ENCODE assay signal across 37 cellular contexts in the genomic region with DNA sequence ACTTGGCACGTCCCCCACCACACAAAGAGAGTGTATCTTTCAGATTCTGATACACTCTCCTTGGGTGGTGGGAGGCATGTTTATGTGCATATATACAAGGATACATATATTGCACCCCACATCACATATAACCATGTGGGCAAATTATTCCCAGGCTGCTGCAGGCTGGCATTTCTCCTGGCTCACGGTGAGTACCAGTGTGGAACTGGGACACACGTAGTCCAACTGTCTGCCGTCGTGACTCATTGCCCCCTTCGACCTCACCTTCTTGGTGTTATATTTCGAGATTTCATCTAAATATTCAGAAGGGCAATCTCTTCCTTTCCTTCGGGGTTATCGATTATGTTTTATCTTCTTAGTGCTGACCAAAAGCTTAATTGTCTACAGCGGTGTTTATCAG. TPM values are rescaled to one million over a fixed set of nuclear protein-coding genes. Genes with fewer than 3 reads are reported as not detected.
"Had no signal": no experiment of that assay in that cellular context is flagged by ENCODE, and none has a peak within 500 bp of the region (broad histone marks: within the 10 kb centered on the region; RNA-seq: fewer than 3 reads in every experiment).

No MANE protein-coding gene starts in this region.

- H3K36me3 Mint-ChIP-seq: activated CD8-positive, alpha-beta memory T cell treated with anti-CD3 and anti-CD28 coated beads, Interleukin-2, amount 10 ng/mL, durations not matched to agents 7 days and 5 days; activated naive CD4-positive, alpha-beta T cell treated with anti-CD3 and anti-CD28 coated beads, Interleukin-2, amount 10 ng/mL, durations not matched to agents 7 days and 5 days; activated naive CD4-positive, alpha-beta T cell treated with anti-CD3 and anti-CD28 coated beads, Interleukin-2, amount 50 U/mL, for 24 hours; activated naive CD8-positive, alpha-beta T cell; activated naive CD8-positive, alpha-beta T cell treated with anti-CD3 and anti-CD28 coated beads, Interleukin-2, amount 10 ng/mL, durations not matched to agents 7 days and 5 days had no signal

- H3K27me3 Mint-ChIP-seq: activated B cell treated with CpG ODN at 0.5 μM for 24 hours; activated CD4-positive, alpha-beta memory T cell treated with anti-CD3 and anti-CD28 coated beads, Interleukin-2, amount 10 ng/mL, durations not matched to agents 7 days and 5 days; activated CD4-positive, alpha-beta T cell treated with anti-CD3 and anti-CD28 coated beads for 36 hours; activated CD4-positive, alpha-beta T cell treated with anti-CD3 and anti-CD28 coated beads, Interleukin-2, amount 10 ng/mL, durations not matched to agents 7 days and 5 days; activated CD8-positive, alpha-beta memory T cell treated with anti-CD3 and anti-CD28 coated beads, Interleukin-2, amount 10 ng/mL, durations not matched to agents 7 days and 5 days; activated naive CD4-positive, alpha-beta T cell treated with anti-CD3 and anti-CD28 coated beads, Interleukin-2, amount 10 ng/mL, durations not matched to agents 7 days and 5 days; activated naive CD8-positive, alpha-beta T cell treated with anti-CD3 and anti-CD28 coated beads, Interleukin-2, amount 10 ng/mL, durations not matched to agents 7 days and 5 days; activated T-cell treated with anti-CD3 and anti-CD28 coated beads, Interleukin-2, amount 50 U/mL, for 24 hours had no signal

- H3K4me3 ChIP-seq: adrenal gland, body of pancreas, breast epithelium, colonic mucosa had no signal

- H3K4me1 Mint-ChIP-seq: activated CD4-positive, alpha-beta memory T cell treated with anti-CD3 and anti-CD28 coated beads, Interleukin-2, amount 10 ng/mL, durations not matched to agents 7 days and 5 days; activated CD4-positive, alpha-beta T cell treated with anti-CD3 and anti-CD28 coated beads for 36 hours; activated CD4-positive, alpha-beta T cell treated with anti-CD3 and anti-CD28 coated beads, Interleukin-2, amount 10 ng/mL, durations not matched to agents 7 days and 5 days; activated CD8-positive, alpha-beta memory T cell treated with anti-CD3 and anti-CD28 coated beads, Interleukin-2, amount 10 ng/mL, durations not matched to agents 7 days and 5 days; activated naive CD4-positive, alpha-beta T cell treated with anti-CD3 and anti-CD28 coated beads, Interleukin-2, amount 10 ng/mL, durations not matched to agents 7 days and 5 days; activated naive CD4-positive, alpha-beta T cell treated with anti-CD3 and anti-CD28 coated beads, Interleukin-2, amount 50 U/mL, for 24 hours; activated naive CD8-positive, alpha-beta T cell treated with anti-CD3 and anti-CD28 coated beads, Interleukin-2, amount 10 ng/mL, durations not matched to agents 7 days and 5 days had no signal

- DNase-seq: activated B cell treated with CpG ODN at 0.5 μM for 24 hours; activated CD4-positive, alpha-beta memory T cell treated with anti-CD3 and anti-CD28 coated beads, Interleukin-2, amount 10 ng/mL, durations not matched to agents 7 days and 5 days; activated CD4-positive, alpha-beta T cell treated with anti-CD3 and anti-CD28 coated beads for 1 hour; activated CD4-positive, alpha-beta T cell treated with anti-CD3 and anti-CD28 coated beads for 36 hours; activated CD4-positive, alpha-beta T cell treated with anti-CD3 and anti-CD28 coated beads for 48 hours; activated CD4-positive, alpha-beta T cell treated with anti-CD3 and anti-CD28 coated beads, Interleukin-2, amount 10 ng/mL, durations not matched to agents 7 days and 5 days; activated CD4-positive, alpha-beta T cell treated with anti-CD3 and anti-CD28 coated beads, Interleukin-2, amount 50 U/mL, for 48 hours; activated CD8-positive, alpha-beta memory T cell treated with anti-CD3 and anti-CD28 coated beads for 24 hours; activated CD8-positive, alpha-beta memory T cell treated with anti-CD3 and anti-CD28 coated beads, Interleukin-2, amount 10 ng/mL, durations not matched to agents 7 days and 5 days; activated CD8-positive, alpha-beta memory T cell treated with anti-CD3 and anti-CD28 coated beads, Interleukin-2, amount 50 U/mL, for 48 hours; activated CD8-positive, alpha-beta T cell treated with anti-CD3 and anti-CD28 coated beads, Interleukin-2, amount 10 ng/mL, durations not matched to agents 7 days and 5 days; activated effector memory CD4-positive, alpha-beta T cell treated with Interleukin-2 at 50 U/mL for 16 hours; activated gamma-delta T cell; activated naive CD4-positive, alpha-beta T cell treated with anti-CD3 and anti-CD28 coated beads, Interleukin-2, amount 10 ng/mL, durations not matched to agents 7 days and 5 days; activated naive CD4-positive, alpha-beta T cell treated with Interleukin-2 at 50 U/mL for 16 hours; activated naive CD8-positive, alpha-beta T cell treated with anti-CD3 and anti-CD28 coated beads, Interleukin-2, amount 10 ng/mL, durations not matched to agents 7 days and 5 days; activated T-cell treated with anti-CD3 and anti-CD28 coated beads, Interleukin-2, amount 50 U/mL, for 24 hours; activated T-cell treated with anti-CD3 and anti-CD28 coated beads, Interleukin-2, amount 50 U/mL, for 48 hours; adrenal gland; amniotic stem cell; aorta; body of pancreas; brain microvascular endothelial cell; central memory CD4-positive, alpha-beta T cell; cerebellar nuclear complex; colonic mucosa; T-helper 2 cell; T-helper 9 cell had no signal

- H3K4me3 Mint-ChIP-seq: activated B cell treated with CpG ODN at 0.5 μM for 24 hours; activated CD4-positive, alpha-beta memory T cell treated with anti-CD3 and anti-CD28 coated beads, Interleukin-2, amount 10 ng/mL, durations not matched to agents 7 days and 5 days; activated CD4-positive, alpha-beta T cell treated with anti-CD3 and anti-CD28 coated beads for 36 hours; activated CD4-positive, alpha-beta T cell treated with anti-CD3 and anti-CD28 coated beads, Interleukin-2, amount 10 ng/mL, durations not matched to agents 7 days and 5 days; activated CD8-positive, alpha-beta memory T cell treated with anti-CD3 and anti-CD28 coated beads, Interleukin-2, amount 10 ng/mL, durations not matched to agents 7 days and 5 days; activated CD8-positive, alpha-beta T cell treated with anti-CD3 and anti-CD28 coated beads, Interleukin-2, amount 10 ng/mL, durations not matched to agents 7 days and 5 days; activated naive CD4-positive, alpha-beta T cell treated with anti-CD3 and anti-CD28 coated beads, Interleukin-2, amount 10 ng/mL, durations not matched to agents 7 days and 5 days; activated naive CD4-positive, alpha-beta T cell treated with anti-CD3 and anti-CD28 coated beads, Interleukin-2, amount 50 U/mL, for 24 hours; activated naive CD8-positive, alpha-beta T cell; activated naive CD8-positive, alpha-beta T cell treated with anti-CD3 and anti-CD28 coated beads, Interleukin-2, amount 10 ng/mL, durations not matched to agents 7 days and 5 days; activated T-cell treated with anti-CD3 and anti-CD28 coated beads, Interleukin-2, amount 50 U/mL, for 24 hours; T-helper 1 cell treated with Interleukin-12 subunit alpha and Interleukin-12 subunit beta and Interleukin-4 antibody, amounts not matched to agents 30 μg/mL and 1 μg/mL, for 36 hours; T-helper 2 cell treated with Interferon-gamma antibody and Interleukin-4, amounts not matched to agents 5 μg/mL and 100 μg/mL, for 36 hours had no signal

- H3K4me1 ChIP-seq: adrenal gland, body of pancreas, breast epithelium, colonic mucosa had no signal

- ATAC-seq: activated CD4-positive, alpha-beta T cell treated with anti-CD3 and anti-CD28 coated beads for 36 hours; activated CD4-positive, CD25-positive, alpha-beta regulatory T cell treated with anti-CD3 and anti-CD28 coated beads, Interleukin-2, amount 50 U/mL, for 24 hours; activated CD8-positive, alpha-beta memory T cell treated with anti-CD3 and anti-CD28 coated beads, Interleukin-2, amount 10 ng/mL, durations not matched to agents 7 days and 5 days; activated CD8-positive, alpha-beta T cell treated with anti-CD3 and anti-CD28 coated beads, Interleukin-2, amount 10 ng/mL, durations not matched to agents 7 days and 5 days; body of pancreas had no signal

- H3K27ac Mint-ChIP-seq: activated B cell treated with CpG ODN at 0.5 μM for 24 hours; activated CD4-positive, alpha-beta memory T cell treated with anti-CD3 and anti-CD28 coated beads, Interleukin-2, amount 10 ng/mL, durations not matched to agents 7 days and 5 days; activated CD4-positive, alpha-beta T cell treated with anti-CD3 and anti-CD28 coated beads for 36 hours; activated CD4-positive, alpha-beta T cell treated with anti-CD3 and anti-CD28 coated beads, Interleukin-2, amount 10 ng/mL, durations not matched to agents 7 days and 5 days; activated CD8-positive, alpha-beta memory T cell treated with anti-CD3 and anti-CD28 coated beads, Interleukin-2, amount 10 ng/mL, durations not matched to agents 7 days and 5 days; activated CD8-positive, alpha-beta T cell treated with anti-CD3 and anti-CD28 coated beads, Interleukin-2, amount 10 ng/mL, durations not matched to agents 7 days and 5 days; activated naive CD4-positive, alpha-beta T cell treated with anti-CD3 and anti-CD28 coated beads, Interleukin-2, amount 10 ng/mL, durations not matched to agents 7 days and 5 days; activated naive CD4-positive, alpha-beta T cell treated with anti-CD3 and anti-CD28 coated beads, Interleukin-2, amount 50 U/mL, for 24 hours; activated naive CD8-positive, alpha-beta T cell; activated naive CD8-positive, alpha-beta T cell treated with anti-CD3 and anti-CD28 coated beads, Interleukin-2, amount 10 ng/mL, durations not matched to agents 7 days and 5 days; activated T-cell treated with anti-CD3 and anti-CD28 coated beads, Interleukin-2, amount 50 U/mL, for 24 hours; activated T-helper 2 cell treated with anti-CD3 and anti-CD28 coated beads, Interferon-gamma antibody, Interleukin-2, Interleukin-4, amounts not matched to agents 10 μg/mL and 5 μg/mL and 100 μg/mL, durations not matched to agents 14 hours and 24 hours and 36 hours; T-helper 1 cell treated with Interleukin-12 subunit alpha and Interleukin-12 subunit beta and Interleukin-4 antibody, amounts not matched to agents 30 μg/mL and 1 μg/mL, for 36 hours; T-helper 2 cell treated with Interferon-gamma antibody and Interleukin-4, amounts not matched to agents 5 μg/mL and 100 μg/mL, for 36 hours had no signal

- H3K9me3 ChIP-seq: adrenal gland, colonic mucosa had no signal

- H3K36me3 ChIP-seq: adrenal gland, brain microvascular endothelial cell, breast epithelium, colonic mucosa had no signal

- FAIRE-seq: astrocyte, TTC549 had no signal

- H3K27me3 ChIP-seq: adrenal gland, body of pancreas, brain microvascular endothelial cell, breast epithelium, colonic mucosa had no signal

RNA-seq across cellular contexts. Expression of a gene that starts 24.4 kb away (rescaled TPM):
- total RNA-seq: activated CD4-positive, alpha-beta memory T cell treated with anti-CD3 and anti-CD28 coated beads, Interleukin-2, amount 10 ng/mL, durations not matched to agents 7 days and 5 days; activated CD8-positive, alpha-beta memory T cell treated with anti-CD3 and anti-CD28 coated beads, Interleukin-2, amount 10 ng/mL, durations not matched to agents 7 days and 5 days; activated naive CD8-positive, alpha-beta T cell treated with anti-CD3 and anti-CD28 coated beads, Interleukin-2, amount 10 ng/mL, durations not matched to agents 7 days and 5 days had no signal
